In the genomic region with DNA sequence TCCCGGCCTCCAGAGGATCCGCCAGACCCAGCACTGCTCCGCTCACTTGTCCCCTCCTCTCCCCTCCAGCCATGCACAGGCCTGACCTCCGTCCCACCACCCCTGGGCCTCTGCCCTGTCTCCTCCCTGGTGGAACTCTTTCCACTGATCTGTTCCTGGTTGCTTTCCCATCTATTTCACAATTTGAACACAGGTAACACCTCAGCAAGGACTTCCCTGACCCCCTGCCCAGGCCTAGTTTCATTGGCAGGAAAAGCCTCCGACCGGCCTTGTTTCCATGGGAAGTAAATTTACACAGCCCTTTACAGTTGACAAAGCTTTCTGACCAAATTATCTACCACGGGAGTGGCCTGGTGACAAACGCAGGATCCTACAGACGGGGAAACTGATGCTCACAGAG, we compare ENCODE assay signal across 27 cellular contexts. TPM values are rescaled to one million over a fixed set of nuclear protein-coding genes. Genes with fewer than 3 reads are reported as not detected.
DNase-seq lines count a peak whose midpoint lies in the region; ATAC-seq and TF ChIP-seq lines count a peak whose summit lies in the region.
"Had no signal": no experiment of that assay in that cellular context is flagged by ENCODE, and none has a peak within 500 bp of the region (broad histone marks: within the 10 kb centered on the region; RNA-seq: fewer than 3 reads in every experiment).

No MANE protein-coding gene starts in this region.

- POLR2A ChIA-PET in activated CD4-positive, alpha-beta T cell treated with anti-CD3 and anti-CD28 coated beads for 36 hours (lab: Charles Lee): no interaction called here
- POLR2A ChIA-PET in activated CD4-positive, alpha-beta memory T cell treated with anti-CD3 and anti-CD28 coated beads, Interleukin-2, amount 10 ng/mL, durations not matched to agents 7 days and 5 days (lab: Charles Lee): no interaction called here

- no peaks in the 10 kb centered on the region for H3K27me3 Mint-ChIP-seq in activated CD4-positive, alpha-beta T cell treated with anti-CD3 and anti-CD28 coated beads for 36 hours
- H3K27me3 Mint-ChIP-seq in activated CD4-positive, alpha-beta memory T cell treated with anti-CD3 and anti-CD28 coated beads, Interleukin-2, amount 10 ng/mL, durations not matched to agents 7 days and 5 days: no peaks in the 10 kb centered on the region

- H3K36me3 Mint-ChIP-seq in activated CD4-positive, alpha-beta T cell treated with anti-CD3 and anti-CD28 coated beads for 36 hours (ENCODE audit: low read depth): peaks cover 25% of the 10 kb centered on the region
- peaks cover 13% of the 10 kb centered on the region for H3K36me3 Mint-ChIP-seq in activated CD4-positive, alpha-beta memory T cell treated with anti-CD3 and anti-CD28 coated beads, Interleukin-2, amount 10 ng/mL, durations not matched to agents 7 days and 5 days (ENCODE audit: low read depth)
- H3K36me3 Mint-ChIP-seq: activated naive CD4-positive, alpha-beta T cell treated with anti-CD3 and anti-CD28 coated beads, Interleukin-2, amount 50 U/mL, for 72 hours had no signal

- peak overlapping the region; percentile 37 for H3K27ac Mint-ChIP-seq in activated CD4-positive, alpha-beta T cell treated with anti-CD3 and anti-CD28 coated beads for 36 hours
- peak overlapping the region; percentile 16 for H3K27ac Mint-ChIP-seq in activated CD4-positive, alpha-beta memory T cell treated with anti-CD3 and anti-CD28 coated beads, Interleukin-2, amount 10 ng/mL, durations not matched to agents 7 days and 5 days

- peak overlapping the region in 6 of 11 experiments; percentile 39 to 96 (median 91); a peak in 10 of 22 replicates for H3K4me2 ChIP-seq in BLaER1 treated with 17β-estradiol and CSF1 and Interleukin-3, amounts not matched to agents 10 nM and 100 nM

- peaks cover 0 to 42% (median 26%) of the 10 kb centered on the region in 11 experiments; a peak in 15 of 22 replicates for H3K36me3 ChIP-seq in BLaER1 treated with 17β-estradiol and CSF1 and Interleukin-3, amounts not matched to agents 10 nM and 100 nM
- H3K36me3 ChIP-seq in right lobe of liver: no peaks in the 10 kb centered on the region
- H3K36me3 ChIP-seq: MG63 had no signal

- H3K27me3 ChIP-seq in BLaER1 treated with 17β-estradiol and CSF1 and Interleukin-3, amounts not matched to agents 10 nM and 100 nM: peaks cover 0 to 13% (median 0%) of the 10 kb centered on the region in 11 experiments; a peak in 3 of 22 replicates
- H3K27me3 ChIP-seq in right lobe of liver: no peaks in the 10 kb centered on the region
- H3K27me3 ChIP-seq: ascending aorta, MG63, upper lobe of left lung had no signal

- H3K9me3 ChIP-seq in BLaER1 treated with 17β-estradiol and CSF1 and Interleukin-3, amounts not matched to agents 10 nM and 100 nM (replicated peaks in 1 of 11): no peaks in the 10 kb centered on the region
- no peaks in the 10 kb centered on the region for H3K9me3 ChIP-seq in right lobe of liver
- H3K9me3 ChIP-seq: ascending aorta, MG63, upper lobe of left lung had no signal

- H3K4me1 Mint-ChIP-seq in activated CD4-positive, alpha-beta T cell treated with anti-CD3 and anti-CD28 coated beads for 36 hours: peaks cover 45% of the 10 kb centered on the region
- H3K4me1 Mint-ChIP-seq in activated CD4-positive, alpha-beta memory T cell treated with anti-CD3 and anti-CD28 coated beads, Interleukin-2, amount 10 ng/mL, durations not matched to agents 7 days and 5 days: peaks cover 43% of the 10 kb centered on the region

- WGBS in right lobe of liver (ENCODE audit: insufficient coverage, low coverage, low lambda C conversion rate, missing lambda C conversion rate): 34% methylated on average over 6 of the region's 9 CpGs

- no peaks in the 10 kb centered on the region for H3K9me3 Mint-ChIP-seq in activated CD4-positive, alpha-beta T cell treated with anti-CD3 and anti-CD28 coated beads for 36 hours (ENCODE audit: low read depth)
- no peaks in the 10 kb centered on the region for H3K9me3 Mint-ChIP-seq in activated CD4-positive, alpha-beta memory T cell treated with anti-CD3 and anti-CD28 coated beads, Interleukin-2, amount 10 ng/mL, durations not matched to agents 7 days and 5 days
- H3K9me3 Mint-ChIP-seq: activated naive CD4-positive, alpha-beta T cell treated with anti-CD3 and anti-CD28 coated beads, Interleukin-2, amount 50 U/mL, for 72 hours had no signal

- peaks cover 52 to 100% (median 96%) of the 10 kb centered on the region in 10 experiments for H3K4me1 ChIP-seq in BLaER1 treated with 17β-estradiol and CSF1 and Interleukin-3, amounts not matched to agents 10 nM and 100 nM
- peaks cover 0 to 21% (median 9%) of the 10 kb centered on the region in 4 donors for H3K4me1 ChIP-seq in right lobe of liver
- H3K4me1 ChIP-seq: ascending aorta had no signal

- H3K4me3 ChIP-seq in BLaER1 treated with 17β-estradiol and CSF1 and Interleukin-3, amounts not matched to agents 10 nM and 100 nM: no peak overlapping the region
- H3K4me3 ChIP-seq in right lobe of liver: no peak overlapping the region
- H3K4me3 ChIP-seq: ascending aorta, GM23248, MG63, upper lobe of left lung had no signal

- H4K20me1 ChIP-seq in BLaER1 treated with 17β-estradiol and CSF1 and Interleukin-3, amounts not matched to agents 10 nM and 100 nM: peaks cover 3 to 100% (median 98%) of the 10 kb centered on the region in 11 experiments; a peak in 21 of 22 replicates

- no peak for DNase-seq in activated CD4-positive, alpha-beta T cell treated with anti-CD3 and anti-CD28 coated beads for 36 hours
- DNase-seq in activated CD4-positive, alpha-beta T cell treated with anti-CD3 and anti-CD28 coated beads, Interleukin-2, amount 50 U/mL, for 48 hours: no peak
- DNase-seq in activated CD4-positive, alpha-beta memory T cell treated with anti-CD3 and anti-CD28 coated beads, Interleukin-2, amount 10 ng/mL, durations not matched to agents 7 days and 5 days: no peak
- DNase-seq in right lobe of liver (peak; percentile 56 to 90 (median 88)), OCI-M2 (lab: John Stamatoyannopoulos, UW; ENCODE audit: unreplicated experiment) (no peak), T-helper 9 cell (no peak)
- DNase-seq: activated CD4-positive, alpha-beta T cell treated with anti-CD3 and anti-CD28 coated beads, Interleukin-2, amount 50 U/mL, for 4 hours; GDM1; glutamatergic neuron; GM23248; mammary epithelial cell; MG63; NCI-H1436; NCI-H524; stimulated activated CD4-positive, alpha-beta T cell treated with anti-CD3 and anti-CD28 coated beads, Interleukin-15, amount 100 ng/mL, for 24 hours; upper lobe of left lung had no signal

- CTCF ChIA-PET in activated CD4-positive, alpha-beta T cell treated with anti-CD3 and anti-CD28 coated beads for 36 hours (lab: Charles Lee): no interaction called here
- CTCF ChIA-PET in activated CD4-positive, alpha-beta memory T cell treated with anti-CD3 and anti-CD28 coated beads, Interleukin-2, amount 10 ng/mL, durations not matched to agents 7 days and 5 days (lab: Charles Lee): no interaction called here

- no peak for ATAC-seq in activated CD4-positive, alpha-beta T cell treated with anti-CD3 and anti-CD28 coated beads for 36 hours
- ATAC-seq in right lobe of liver (peak; percentile 75 to 85 (median 80)), GM19324 (IDR thresholded peaks at IDR 0.05; ENCODE audit: low FRiP score, unreplicated experiment) (no peak)
- ATAC-seq: activated naive CD4-positive, alpha-beta T cell treated with anti-CD3 and anti-CD28 coated beads, Interleukin-2, amount 50 U/mL, for 72 hours; Panc1 had no signal

- H3K27ac ChIP-seq in BLaER1 treated with 17β-estradiol and CSF1 and Interleukin-3, amounts not matched to agents 10 nM and 100 nM: no peak overlapping the region
- H3K27ac ChIP-seq in right lobe of liver: peak overlapping the region in 2 of 3 donors; percentile 65 to 93
- H3K27ac ChIP-seq: ascending aorta, GM23248, upper lobe of left lung had no signal

- intact Hi-C loops in activated CD4-positive, alpha-beta T cell treated with anti-CD3 and anti-CD28 coated beads for 36 hours (cut with DNase I, micrococcal nuclease): no loop called here
- intact Hi-C loops in right lobe of liver (cut with DNase I): no loop called here

- H3K9ac ChIP-seq in BLaER1 treated with 17β-estradiol and CSF1 and Interleukin-3, amounts not matched to agents 10 nM and 100 nM: 0 out of 22 replicates have a peak overlapping the region, but pooled peaks of 2 of the 11 experiments have one; percentile 13 to 15
- H3K9ac ChIP-seq: GM23248 had no signal

- TF ChIP-seq POLR2A in right lobe of liver (IDR thresholded peaks at IDR 0.05): no peak

- no peak for TF ChIP-seq CTCF in right lobe of liver (IDR thresholded peaks at IDR 0.05)

- H3K4me3 Mint-ChIP-seq in activated CD4-positive, alpha-beta T cell treated with anti-CD3 and anti-CD28 coated beads for 36 hours: no peak overlapping the region
- H3K4me3 Mint-ChIP-seq in activated CD4-positive, alpha-beta memory T cell treated with anti-CD3 and anti-CD28 coated beads, Interleukin-2, amount 10 ng/mL, durations not matched to agents 7 days and 5 days: no peak overlapping the region

RNA-seq across cellular contexts. Expression of gene QSOX2, which starts 14.8 kb away (rescaled TPM):
- total RNA-seq in activated CD4-positive, alpha-beta T cell treated with anti-CD3 and anti-CD28 coated beads for 36 hours: 10 to 100 TPM; 18.1 to 21.2 TPM
- 10 to 100 TPM; 12.4 to 13.4 TPM for total RNA-seq in activated CD4-positive, alpha-beta memory T cell treated with anti-CD3 and anti-CD28 coated beads, Interleukin-2, amount 10 ng/mL, durations not matched to agents 7 days and 5 days
- 1 to 10 TPM; 2.9 to 8.7 (median 6.4) TPM for total RNA-seq in right lobe of liver

RNA-seq across cellular contexts. Expression of gene LHX3, which starts 25.8 kb away (rescaled TPM):
- total RNA-seq in activated CD4-positive, alpha-beta T cell treated with anti-CD3 and anti-CD28 coated beads for 36 hours: not detected
- total RNA-seq in activated CD4-positive, alpha-beta memory T cell treated with anti-CD3 and anti-CD28 coated beads, Interleukin-2, amount 10 ng/mL, durations not matched to agents 7 days and 5 days: under 1 TPM in 1 of 2 experiments, not detected in 1; 0.08 TPM
- not detected for total RNA-seq in right lobe of liver
- total RNA-seq: A172, ascending aorta, cardiac septum, endothelial cell of umbilical vein, GM23248, kidney epithelial cell, mammary epithelial cell, posterior vena cava, subcutaneous adipose tissue had no signal

Comparison
In these comparisons a context has a peak if more than half of its experiments do, and no peak if none do; other contexts are left out.
1. ATAC-seq: peak in right lobe of liver (4 of 4); none in activated CD4-positive, alpha-beta T cell treated with anti-CD3 and anti-CD28 coated beads for 36 hours (single experiment) and GM19324 (single experiment).
2. DNase-seq: peak in right lobe of liver (3 of 3); none in activated CD4-positive, alpha-beta T cell treated with anti-CD3 and anti-CD28 coated beads for 36 hours (single experiment), activated CD4-positive, alpha-beta T cell treated with anti-CD3 and anti-CD28 coated beads, Interleukin-2, amount 50 U/mL, for 48 hours (0 of 2), activated CD4-positive, alpha-beta memory T cell treated with anti-CD3 and anti-CD28 coated beads, Interleukin-2, amount 10 ng/mL, durations not matched to agents 7 days and 5 days (single experiment), OCI-M2 (single experiment) and T-helper 9 cell (single experiment).
3. H3K27ac ChIP-seq: peak in right lobe of liver (2 of 3); none in BLaER1 treated with 17β-estradiol and CSF1 and Interleukin-3, amounts not matched to agents 10 nM and 100 nM (0 of 11).